8 cellular contexts compared by ENCODE assay signal in genomic region chr22:37282385-37282677, GRCh38. TPM values are rescaled to one million over a fixed set of nuclear protein-coding genes. Genes with fewer than 3 reads are reported as not detected.
DNase-seq lines count a peak whose midpoint lies in the region; ATAC-seq and TF ChIP-seq lines count a peak whose summit lies in the region.

CYTH4 (plus strand) TSS chr22:37282508; CDS start chr22:37282570, 62 bp downstream.

- WGBS in esophagus muscularis mucosa, result 44% methylated on average over 4 of the region's 12 CpGs

- H3K36me3 ChIP-seq in esophagus muscularis mucosa, result no peaks in the 10 kb centered on the region

- H3K27ac ChIP-seq in esophagus muscularis mucosa (replicated peaks in 1 of 4), result peak within 1 kb of the TSS in 3 of 4 donors; percentile 37 to 62 (median 52)

- H3K27me3 ChIP-seq in esophagus muscularis mucosa, result peaks cover 0 to 89% (median 4%) of the 10 kb centered on the region in 4 donors

- POLR2A ChIA-PET in activated CD8-positive, alpha-beta T cell treated with anti-CD3 and anti-CD28 coated beads, Interleukin-2, amount 10 ng/mL, durations not matched to agents 7 days and 5 days (lab: Charles Lee), result interaction anchor here (0.6 to 2.9 kb wide), 8 partner anchors 11 to 57 kb away, joined by 3 to 14 read pairs (median 5); no protein-coding TSS in a partner anchor

- peaks cover 0 to 9% (median 3%) of the 10 kb centered on the region in 4 donors for H3K4me1 ChIP-seq in esophagus muscularis mucosa

- no peak for TF ChIP-seq EP300 in esophagus muscularis mucosa (IDR thresholded peaks at IDR 0.05)

- ATAC-seq in HG03432 (IDR thresholded peaks at IDR 0.05; ENCODE audit: unreplicated experiment) (peak; percentile 54), GM19397 (IDR thresholded peaks at IDR 0.05; ENCODE audit: unreplicated experiment) (no peak)
- ATAC-seq in activated CD8-positive, alpha-beta T cell treated with anti-CD3 and anti-CD28 coated beads, Interleukin-2, amount 10 ng/mL, durations not matched to agents 7 days and 5 days, result peak; percentile 89

- peak; percentile 2 for DNase-seq in COLO668 (lab: John Stamatoyannopoulos, UW; ENCODE audit: unreplicated experiment)
- DNase-seq in activated CD8-positive, alpha-beta T cell treated with anti-CD3 and anti-CD28 coated beads, Interleukin-2, amount 10 ng/mL, durations not matched to agents 7 days and 5 days, result peak; percentile 86
- DNase-seq in esophagus muscularis mucosa (ENCODE audit: extremely low spot score), result no peak
- DNase-seq in stimulated activated CD4-positive, alpha-beta T cell treated with anti-CD3 and anti-CD28 coated beads, Interleukin-1b, Interleukin-23, amount 100 ng/mL, for 24 hours (ENCODE audit: low read depth in 4 of 4, low spot score in 1 of 4), result peak; percentile 51 to 70 (median 58)
- DNase-seq in H4 (ENCODE audit: low spot score), result no peak
- DNase-seq in NCI-H187 treated with DMSO at 0.1 percent for 48 hours (lab: John Stamatoyannopoulos, UW), result no peak

- H3K4me3 Mint-ChIP-seq in activated CD8-positive, alpha-beta T cell treated with anti-CD3 and anti-CD28 coated beads, Interleukin-2, amount 10 ng/mL, durations not matched to agents 7 days and 5 days, result peak within 1 kb of the TSS; percentile 84

- H3K36me3 Mint-ChIP-seq in activated CD8-positive, alpha-beta T cell treated with anti-CD3 and anti-CD28 coated beads, Interleukin-2, amount 10 ng/mL, durations not matched to agents 7 days and 5 days (ENCODE audit: low read depth), result peaks cover 48% of the 10 kb centered on the region

- CTCF ChIA-PET in activated CD8-positive, alpha-beta T cell treated with anti-CD3 and anti-CD28 coated beads, Interleukin-2, amount 10 ng/mL, durations not matched to agents 7 days and 5 days (lab: Charles Lee), result interaction anchor here (0.9 to 5.2 kb wide), 9 partner anchors 14 to 285 kb away, joined by 3 to 29 read pairs (median 6); no protein-coding TSS in a partner anchor

- H3K9me3 Mint-ChIP-seq in activated CD8-positive, alpha-beta T cell treated with anti-CD3 and anti-CD28 coated beads, Interleukin-2, amount 10 ng/mL, durations not matched to agents 7 days and 5 days (ENCODE audit: insufficient read depth), result no peaks in the 10 kb centered on the region

- no peak for TF ChIP-seq POLR2A in esophagus muscularis mucosa (IDR thresholded peaks at IDR 0.05; ENCODE audit: low read depth)

- intact Hi-C loops in esophagus muscularis mucosa (cut with DNase I), result no loop called here

- H3K9me3 ChIP-seq in esophagus muscularis mucosa, result no peaks in the 10 kb centered on the region

- peak within 1 kb of the TSS; percentile 98 for H3K27ac Mint-ChIP-seq in activated CD8-positive, alpha-beta T cell treated with anti-CD3 and anti-CD28 coated beads, Interleukin-2, amount 10 ng/mL, durations not matched to agents 7 days and 5 days

- H3K4me3 ChIP-seq in esophagus muscularis mucosa, result peak within 1 kb of the TSS; percentile 32 to 54 (median 41)

- peaks cover 70% of the 10 kb centered on the region for H3K4me1 Mint-ChIP-seq in activated CD8-positive, alpha-beta T cell treated with anti-CD3 and anti-CD28 coated beads, Interleukin-2, amount 10 ng/mL, durations not matched to agents 7 days and 5 days (ENCODE audit: low read depth)

- no peak for TF ChIP-seq CTCF in esophagus muscularis mucosa (IDR thresholded peaks at IDR 0.05)

- H3K27me3 Mint-ChIP-seq in activated CD8-positive, alpha-beta T cell treated with anti-CD3 and anti-CD28 coated beads, Interleukin-2, amount 10 ng/mL, durations not matched to agents 7 days and 5 days (ENCODE audit: low read depth), result peaks cover 7% of the 10 kb centered on the region

RNA-seq across cellular contexts. Expression of gene CYTH4, which starts in this region (rescaled TPM):
- total RNA-seq in activated CD8-positive, alpha-beta T cell treated with anti-CD3 and anti-CD28 coated beads, Interleukin-2, amount 10 ng/mL, durations not matched to agents 7 days and 5 days, result 100 to 1,000 TPM; 107 to 114 TPM
- 10 to 100 TPM in 2 of 4 donors, 1 to 10 TPM in 2; 5.1 to 27.3 (median 9.4) TPM for total RNA-seq in esophagus muscularis mucosa
- 0.08 TPM in 1 of 2 replicates, not detected in the other for total RNA-seq in H4 (2014; rRNA removed; shearing (Covaris generic))

Comparison
In these comparisons a context has a peak if more than half of its experiments do, and no peak if none do; other contexts are left out.
1. DNase-seq: peak in COLO668 (single experiment), activated CD8-positive, alpha-beta T cell treated with anti-CD3 and anti-CD28 coated beads, Interleukin-2, amount 10 ng/mL, durations not matched to agents 7 days and 5 days (single experiment) and stimulated activated CD4-positive, alpha-beta T cell treated with anti-CD3 and anti-CD28 coated beads, Interleukin-1b, Interleukin-23, amount 100 ng/mL, for 24 hours (4 of 4); none in esophagus muscularis mucosa (single experiment), H4 (single experiment) and NCI-H187 treated with DMSO at 0.1 percent for 48 hours (single experiment).